10 cellular contexts compared by ENCODE assay signal in genomic region chr1:234619071-234619480, GRCh38. TPM values are rescaled to one million over a fixed set of nuclear protein-coding genes. Genes with fewer than 3 reads are reported as not detected.
DNase-seq lines count a peak whose midpoint lies in the region; ATAC-seq and TF ChIP-seq lines count a peak whose summit lies in the region.
"Had no signal": no experiment of that assay in that cellular context is flagged by ENCODE, and none has a peak within 500 bp of the region (broad histone marks: within the 10 kb centered on the region; RNA-seq: fewer than 3 reads in every experiment).

No MANE protein-coding gene starts in this region.

- H3K36me3 ChIP-seq in SK-N-MC (ENCODE audit: insufficient read depth, low read length) = no peaks in the 10 kb centered on the region

- no peak overlapping the region for H3K4me3 ChIP-seq in SK-N-MC

- intact Hi-C loops in sciatic nerve (cut with DNase I) = no loop called here

- ATAC-seq in sciatic nerve = peak; percentile 59
- ATAC-seq in HG02610 (IDR thresholded peaks at IDR 0.05; ENCODE audit: unreplicated experiment) = no peak
- ATAC-seq in GM21529 (IDR thresholded peaks at IDR 0.05; ENCODE audit: unreplicated experiment) = no peak

- H3K9me3 ChIP-seq in SK-N-MC (ENCODE audit: low read depth, low read length) = no peaks in the 10 kb centered on the region

- peak overlapping the region; percentile 89 for H3K27ac Mint-ChIP-seq in glutamatergic neuron (ENCODE audit: unreplicated experiment)

- no peaks in the 10 kb centered on the region for H3K36me3 Mint-ChIP-seq in glutamatergic neuron (ENCODE audit: unreplicated experiment)

- H3K9me3 Mint-ChIP-seq in glutamatergic neuron (ENCODE audit: unreplicated experiment) = peaks cover 2% of the 10 kb centered on the region

- peak overlapping the region; percentile 3 for H3K9ac ChIP-seq in SK-N-MC (ENCODE audit: insufficient read length)

- H3K4me3 Mint-ChIP-seq in glutamatergic neuron (ENCODE audit: unreplicated experiment) = peak overlapping the region; percentile 55

- H3K27me3 Mint-ChIP-seq in glutamatergic neuron (ENCODE audit: unreplicated experiment) = peaks cover 2% of the 10 kb centered on the region

- DNase-seq in HCEC 1CT (peak; percentile 16), SK-N-MC (ENCODE audit: low read depth, low spot score) (no peak), glutamatergic neuron (no peak), sciatic nerve (ENCODE audit: low spot score) (no peak), hypothalamus (lab: John Stamatoyannopoulos, UW) (no peak), NCI-H2107 treated with DMSO at 0.1 percent for 48 hours (lab: John Stamatoyannopoulos, UW; ENCODE audit: unreplicated experiment) (no peak)
- DNase-seq: NCI-H226 had no signal

- no peak overlapping the region for H3K27ac ChIP-seq in SK-N-MC
- H3K27ac ChIP-seq: VCaP had no signal

- no peak for TF ChIP-seq CTCF in glutamatergic neuron (IDR thresholded peaks at IDR 0.05; ENCODE audit: partially characterized antibody, unreplicated experiment)

- H3K4me1 Mint-ChIP-seq in glutamatergic neuron (ENCODE audit: low read depth, unreplicated experiment) = peaks cover 34% of the 10 kb centered on the region

RNA-seq across cellular contexts. Expression of gene IRF2BP2, which starts 9.1 kb away (rescaled TPM):
- total RNA-seq in glutamatergic neuron (ENCODE audit: unreplicated experiment) (199 TPM), sciatic nerve (142 TPM)
